ENCODE assay signal across 27 cellular contexts in the genomic region with DNA sequence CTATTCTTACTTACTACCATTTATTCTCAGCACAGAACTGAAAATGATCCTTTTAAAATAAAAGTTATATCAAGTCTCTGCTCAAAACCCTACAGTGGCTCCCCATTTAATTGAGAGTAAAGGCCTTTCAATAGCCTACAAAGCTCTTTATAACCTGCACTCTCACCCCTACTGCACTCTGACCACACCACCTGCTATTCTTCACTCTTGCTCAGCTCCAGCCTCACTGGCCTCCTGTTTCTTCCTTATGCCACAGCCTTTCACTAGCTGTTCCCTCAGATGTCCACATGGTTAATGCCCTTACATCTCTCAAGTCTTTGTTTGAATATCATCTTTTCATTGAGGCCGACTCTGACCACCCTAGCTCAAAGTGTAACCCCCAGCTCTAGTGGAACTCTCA.
"Had no signal": no experiment of that assay in that cellular context is flagged by ENCODE, and none has a peak within 500 bp of the region (broad histone marks: within the 10 kb centered on the region; RNA-seq: fewer than 3 reads in every experiment).

No MANE protein-coding gene starts in this region.

- ATAC-seq: activated CD4-positive, alpha-beta T cell treated with anti-CD3 and anti-CD28 coated beads for 36 hours; activated T-cell treated with anti-CD3 and anti-CD28 coated beads, Interleukin-2, amount 50 U/mL, for 4 hours; activated T-helper 17 cell treated with anti-CD3 and anti-CD28 coated beads, Interleukin-2, amount 50 U/mL, for 72 hours; effector memory CD8-positive, alpha-beta T cell; gastroesophageal sphincter had no signal

- H3K4me3 Mint-ChIP-seq: activated CD4-positive, alpha-beta memory T cell treated with anti-CD3 and anti-CD28 coated beads for 36 hours; activated CD4-positive, alpha-beta T cell treated with anti-CD3 and anti-CD28 coated beads for 36 hours; activated CD4-positive, alpha-beta T cell treated with anti-CD3 and anti-CD28 coated beads, Interleukin-2, amount 10 ng/mL, durations not matched to agents 24 days and 14 days; activated naive CD8-positive, alpha-beta T cell; activated T-cell treated with anti-CD3 and anti-CD28 coated beads, Interleukin-2, amount 50 U/mL, for 4 hours; activated T-helper 17 cell treated with anti-CD3 and anti-CD28 coated beads, Interleukin-2, amount 50 U/mL, for 72 hours; effector memory CD8-positive, alpha-beta T cell had no signal

- H3K27me3 Mint-ChIP-seq: activated CD4-positive, alpha-beta memory T cell treated with anti-CD3 and anti-CD28 coated beads for 36 hours; activated CD4-positive, alpha-beta T cell treated with anti-CD3 and anti-CD28 coated beads for 36 hours; activated CD4-positive, alpha-beta T cell treated with anti-CD3 and anti-CD28 coated beads, Interleukin-2, amount 10 ng/mL, durations not matched to agents 24 days and 14 days; activated naive CD8-positive, alpha-beta T cell; activated T-helper 17 cell treated with anti-CD3 and anti-CD28 coated beads, Interleukin-2, amount 50 U/mL, for 72 hours; effector memory CD8-positive, alpha-beta T cell had no signal

- DNase-seq: activated CD4-positive, alpha-beta memory T cell treated with anti-CD3 and anti-CD28 coated beads for 36 hours; activated CD4-positive, alpha-beta T cell treated with anti-CD3 and anti-CD28 coated beads for 36 hours; activated CD4-positive, alpha-beta T cell treated with anti-CD3 and anti-CD28 coated beads, Interleukin-2, amount 10 ng/mL, durations not matched to agents 24 days and 14 days; activated CD4-positive, CD25-positive, alpha-beta regulatory T cell; activated CD4-positive, CD25-positive, alpha-beta regulatory T cell treated with anti-CD3 and anti-CD28 coated beads, Interleukin-2, amount 50 U/mL, for 72 hours; activated CD8-positive, alpha-beta memory T cell treated with anti-CD3 and anti-CD28 coated beads for 24 hours; activated effector memory CD4-positive, alpha-beta T cell treated with Interleukin-2 at 50 U/mL for 16 hours; activated gamma-delta T cell treated with Interleukin-2 at 50 U/mL for 16 hours; activated naive CD4-positive, alpha-beta T cell treated with anti-CD3 and anti-CD28 coated beads, Interleukin-2, amount 50 U/mL, for 16 hours; activated naive CD4-positive, alpha-beta T cell treated with Interleukin-2 at 50 U/mL for 16 hours; activated T-cell treated with anti-CD3 and anti-CD28 coated beads, Interleukin-2, amount 50 U/mL, for 4 hours; amniotic stem cell; anterior cingulate cortex; brain microvascular endothelial cell; cortex of kidney; dermis blood vessel endothelial cell; effector CD4-positive, alpha-beta T cell; effector memory CD8-positive, alpha-beta T cell; erythroblast; esophagus squamous epithelium; foreskin melanocyte; head of caudate nucleus; T-helper 1 cell; T-helper 2 cell had no signal

- H3K4me1 Mint-ChIP-seq: activated CD4-positive, alpha-beta T cell treated with anti-CD3 and anti-CD28 coated beads for 36 hours had no signal

- H3K27ac Mint-ChIP-seq: activated CD4-positive, alpha-beta memory T cell treated with anti-CD3 and anti-CD28 coated beads for 36 hours; activated CD4-positive, alpha-beta T cell treated with anti-CD3 and anti-CD28 coated beads for 36 hours; activated CD4-positive, alpha-beta T cell treated with anti-CD3 and anti-CD28 coated beads, Interleukin-2, amount 10 ng/mL, durations not matched to agents 24 days and 14 days; activated naive CD8-positive, alpha-beta T cell; activated T-helper 17 cell treated with anti-CD3 and anti-CD28 coated beads, Interleukin-2, amount 50 U/mL, for 72 hours; effector memory CD8-positive, alpha-beta T cell had no signal

- H3K9me3 Mint-ChIP-seq: activated CD4-positive, alpha-beta memory T cell treated with anti-CD3 and anti-CD28 coated beads for 36 hours; activated CD4-positive, alpha-beta T cell treated with anti-CD3 and anti-CD28 coated beads, Interleukin-2, amount 10 ng/mL, durations not matched to agents 24 days and 14 days; activated T-cell treated with anti-CD3 and anti-CD28 coated beads, Interleukin-2, amount 50 U/mL, for 4 hours; activated T-helper 17 cell treated with anti-CD3 and anti-CD28 coated beads, Interleukin-2, amount 50 U/mL, for 72 hours; effector memory CD8-positive, alpha-beta T cell had no signal
